ENCODE assay signal across 15 cellular contexts in the genomic region with DNA sequence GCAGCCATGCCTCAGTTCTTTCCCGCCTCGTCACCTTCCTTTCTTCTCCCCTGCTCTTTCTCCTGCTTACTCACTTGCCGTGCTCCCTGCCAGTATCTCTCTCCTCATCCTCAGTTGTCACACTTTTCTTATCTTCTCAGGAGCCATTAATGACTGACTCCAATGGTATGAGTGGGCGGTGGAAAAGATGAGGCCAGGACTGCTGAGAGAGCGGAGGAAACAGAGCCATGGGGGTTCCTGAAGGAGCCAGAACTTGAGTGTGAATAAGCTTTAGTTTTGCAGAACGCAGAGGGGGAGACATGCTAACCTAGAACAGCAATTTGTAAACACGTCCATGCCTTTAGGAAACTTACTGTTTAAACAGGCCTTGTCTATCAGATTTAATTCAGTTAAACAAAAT.
DNase-seq lines count a peak whose midpoint lies in the region; ATAC-seq, FAIRE-seq and TF ChIP-seq lines count a peak whose summit lies in the region.
"Had no signal": no experiment of that assay in that cellular context is flagged by ENCODE, and none has a peak within 500 bp of the region (broad histone marks: within the 10 kb centered on the region; RNA-seq: fewer than 3 reads in every experiment).

No MANE protein-coding gene starts in this region.

- peak overlapping the region; percentile 60 for H3K4me2 ChIP-seq in astrocyte (ENCODE audit: low read length)

- no peaks in the 10 kb centered on the region for H4K20me1 ChIP-seq in astrocyte (ENCODE audit: insufficient read depth, low read length)

- H3K4me1 Mint-ChIP-seq in astrocyte (ENCODE audit: low read depth, unreplicated experiment) = peaks cover 3% of the 10 kb centered on the region
- H3K4me1 Mint-ChIP-seq: activated CD4-positive, alpha-beta T cell treated with anti-CD3 and anti-CD28 coated beads for 36 hours; activated naive CD4-positive, alpha-beta T cell treated with anti-CD3 and anti-CD28 coated beads, Interleukin-2, amount 10 ng/mL, durations not matched to agents 7 days and 5 days; T-helper 17 cell had no signal

- peak; percentile 59 for FAIRE-seq in astrocyte (lab: Jason Lieb, UNC)
- FAIRE-seq in kidney (lab: Jason Lieb, UNC) = no peak

- H3K9me3 Mint-ChIP-seq in astrocyte (ENCODE audit: unreplicated experiment) = peaks cover 9% of the 10 kb centered on the region
- peaks cover 0 to 5% of the 10 kb centered on the region in 2 donors for H3K9me3 Mint-ChIP-seq in activated naive CD4-positive, alpha-beta T cell treated with anti-CD3 and anti-CD28 coated beads, Interleukin-2, amount 50 U/mL, for 72 hours

- peaks cover 5% of the 10 kb centered on the region for H3K36me3 Mint-ChIP-seq in astrocyte (ENCODE audit: low read depth, unreplicated experiment)
- H3K36me3 Mint-ChIP-seq in activated naive CD4-positive, alpha-beta T cell treated with anti-CD3 and anti-CD28 coated beads, Interleukin-2, amount 50 U/mL, for 72 hours = peaks cover 0 to 8% of the 10 kb centered on the region in 2 donors
- H3K36me3 Mint-ChIP-seq: activated naive CD4-positive, alpha-beta T cell treated with anti-CD3 and anti-CD28 coated beads, Interleukin-2, amount 10 ng/mL, durations not matched to agents 7 days and 5 days had no signal

- H3K36me3 ChIP-seq in astrocyte (ENCODE audit: insufficient read depth, low read length) (no peaks in the 10 kb centered on the region), uterus (no peaks in the 10 kb centered on the region), kidney (ENCODE audit: control insufficient read depth in 1 of 2, insufficient read depth in 2 of 2, low read length in 2 of 2) (no peaks in the 10 kb centered on the region)

- H3K9me3 ChIP-seq in astrocyte (ENCODE audit: insufficient read depth, low read depth, low read length) (no peaks in the 10 kb centered on the region), uterus (peaks cover 0 to 4% of the 10 kb centered on the region in 2 donors), kidney (ENCODE audit: control insufficient read depth in 1 of 2, low read length in 2 of 2) (no peaks in the 10 kb centered on the region)

- peak overlapping the region; percentile 3 for H3K27ac Mint-ChIP-seq in astrocyte (ENCODE audit: unreplicated experiment)
- no peak overlapping the region for H3K27ac Mint-ChIP-seq in activated naive CD4-positive, alpha-beta T cell treated with anti-CD3 and anti-CD28 coated beads, Interleukin-2, amount 50 U/mL, for 72 hours
- H3K27ac Mint-ChIP-seq: activated CD4-positive, alpha-beta T cell treated with anti-CD3 and anti-CD28 coated beads for 36 hours; activated naive CD4-positive, alpha-beta T cell treated with anti-CD3 and anti-CD28 coated beads, Interleukin-2, amount 10 ng/mL, durations not matched to agents 7 days and 5 days; T-helper 17 cell had no signal

- H3K4me1 ChIP-seq in astrocyte (ENCODE audit: insufficient read depth, low read length) (peaks cover 13% of the 10 kb centered on the region), uterus (no peaks in the 10 kb centered on the region), kidney (ENCODE audit: control insufficient read depth in 1 of 2, insufficient read depth in 1 of 2, low read depth in 1 of 2, low read length in 2 of 2) (no peaks in the 10 kb centered on the region)

- H3K9ac ChIP-seq in astrocyte (ENCODE audit: low read length) (no peak overlapping the region), kidney (ENCODE audit: low read length in 2 of 2) (no peak overlapping the region)

- ATAC-seq in activated naive CD4-positive, alpha-beta T cell treated with anti-CD3 and anti-CD28 coated beads, Interleukin-2, amount 50 U/mL, for 72 hours = no peak
- no peak for ATAC-seq in HG02642 (IDR thresholded peaks at IDR 0.05; ENCODE audit: poor library complexity, unreplicated experiment)
- ATAC-seq: activated CD4-positive, alpha-beta T cell treated with anti-CD3 and anti-CD28 coated beads for 36 hours; left colon; T-helper 17 cell had no signal

- no peak for TF ChIP-seq POLR2A in uterus (IDR thresholded peaks at IDR 0.05)

- H3K79me2 ChIP-seq in astrocyte (ENCODE audit: insufficient read depth, low read length) = no peaks in the 10 kb centered on the region

- H3K27ac ChIP-seq in astrocyte (ENCODE audit: low read depth, low read length) = peak overlapping the region; percentile 42
- H3K27ac ChIP-seq in uterus = peak overlapping the region in 1 of 2 donors; percentile 8
- no peak overlapping the region for H3K27ac ChIP-seq in kidney (ENCODE audit: low read depth in 2 of 2, low read length in 2 of 2)
- H3K27ac ChIP-seq: epithelial cell of prostate had no signal

- intact Hi-C loops in uterus (cut with DNase I; ENCODE audit: low total_unique reads) = no loop called here
- intact Hi-C loops in kidney (cut with DNase I) = no loop called here

- no peak overlapping the region for H2AFZ ChIP-seq in astrocyte (ENCODE audit: low read depth, low read length)

- no peak overlapping the region for H3K4me3 Mint-ChIP-seq in astrocyte (ENCODE audit: unreplicated experiment)
- H3K4me3 Mint-ChIP-seq: activated CD4-positive, alpha-beta T cell treated with anti-CD3 and anti-CD28 coated beads for 36 hours; activated naive CD4-positive, alpha-beta T cell treated with anti-CD3 and anti-CD28 coated beads, Interleukin-2, amount 10 ng/mL, durations not matched to agents 7 days and 5 days; T-helper 17 cell had no signal

- no peak overlapping the region for H3K4me3 ChIP-seq in astrocyte (ENCODE audit: insufficient read depth, low read depth, low read length)
- H3K4me3 ChIP-seq in uterus = no peak overlapping the region
- H3K4me3 ChIP-seq in kidney (ENCODE audit: low read length in 2 of 2) = no peak overlapping the region

- peak; percentile 15 for DNase-seq in HCEC 1CT
- DNase-seq in astrocyte (ENCODE audit: low read depth) = peak; percentile 95
- peak; percentile 28 for DNase-seq in glomerular visceral epithelial cell (ENCODE audit: extremely low spot score)
- DNase-seq in uterus = peak; percentile 42 to 43
- no peak for DNase-seq in activated naive CD4-positive, alpha-beta T cell treated with anti-CD3 and anti-CD28 coated beads, Interleukin-2, amount 50 U/mL, for 72 hours (ENCODE audit: low spot score in 2 of 2)
- DNase-seq in kidney = no peak
- DNase-seq: activated CD4-positive, alpha-beta T cell treated with anti-CD3 and anti-CD28 coated beads for 36 hours; activated naive CD4-positive, alpha-beta T cell treated with anti-CD3 and anti-CD28 coated beads, Interleukin-2, amount 10 ng/mL, durations not matched to agents 7 days and 5 days; left colon; NCI-H1048; NCI-H2107; stimulated activated CD4-positive, alpha-beta T cell treated with anti-CD3 and anti-CD28 coated beads, Interleukin-15, amount 100 ng/mL, for 24 hours; T-helper 17 cell had no signal

- H3K27me3 ChIP-seq in astrocyte (ENCODE audit: insufficient read depth, low read length) = no peaks in the 10 kb centered on the region
- H3K27me3 ChIP-seq in uterus = no peaks in the 10 kb centered on the region

- H3K27me3 Mint-ChIP-seq in astrocyte (ENCODE audit: low read depth, unreplicated experiment) = no peaks in the 10 kb centered on the region

- no peak for TF ChIP-seq CTCF in astrocyte (IDR thresholded peaks at IDR 0.05; ENCODE audit: insufficient read depth, low read depth, low read length)
- TF ChIP-seq CTCF in uterus (IDR thresholded peaks at IDR 0.05) = no peak
- TF ChIP-seq CTCF in kidney (IDR thresholded peaks at IDR 0.05; ENCODE audit: borderline replicate concordance, extremely low read depth, insufficient read depth) = no peak

Comparison
In these comparisons a context has a peak if more than half of its experiments do, and no peak if none do; other contexts are left out.
1. DNase-seq: peak in HCEC 1CT (single experiment), astrocyte (single experiment), glomerular visceral epithelial cell (single experiment) and uterus (2 of 2); none in activated naive CD4-positive, alpha-beta T cell treated with anti-CD3 and anti-CD28 coated beads, Interleukin-2, amount 50 U/mL, for 72 hours (0 of 2) and kidney (single experiment).